33 cellular contexts compared by ENCODE assay signal in genomic region chr3:64003589-64003988, GRCh38.
"Had no signal": no experiment of that assay in that cellular context is flagged by ENCODE, and none has a peak within 500 bp of the region (broad histone marks: within the 10 kb centered on the region; RNA-seq: fewer than 3 reads in every experiment).

No MANE protein-coding gene starts in this region.

- ATAC-seq: activated CD4-positive, CD25-positive, alpha-beta regulatory T cell treated with anti-CD3 and anti-CD28 coated beads, Interleukin-2, amount 50 U/mL, for 24 hours; activated CD8-positive, alpha-beta T cell treated with anti-CD3 and anti-CD28 coated beads for 36 hours; T-helper 17 cell had no signal

- H3K27ac Mint-ChIP-seq: activated B cell treated with CpG ODN at 0.5 μM for 24 hours; activated CD8-positive, alpha-beta T cell treated with anti-CD3 and anti-CD28 coated beads for 36 hours; activated naive CD8-positive, alpha-beta T cell; activated T-helper 2 cell treated with anti-CD3 and anti-CD28 coated beads, Interferon-gamma antibody, Interleukin-2, Interleukin-4, amounts not matched to agents 10 μg/mL and 5 μg/mL and 100 μg/mL, durations not matched to agents 14 hours and 24 hours and 36 hours; brain; T-helper 17 cell; T-helper 2 cell treated with Interferon-gamma antibody and Interleukin-4, amounts not matched to agents 5 μg/mL and 100 μg/mL, for 36 hours had no signal

- H3K27ac ChIP-seq: breast epithelium, cardiac muscle cell, colonic mucosa, epithelial cell of prostate, esophagus squamous epithelium, WERI-Rb-1 had no signal

- FAIRE-seq: endometrium, endothelial cell of umbilical vein, frontal cortex had no signal

- H3K4me1 ChIP-seq: breast epithelium, colonic mucosa had no signal

- H3K4me3 Mint-ChIP-seq: activated B cell treated with CpG ODN at 0.5 μM for 24 hours; activated CD8-positive, alpha-beta T cell treated with anti-CD3 and anti-CD28 coated beads for 36 hours; activated naive CD8-positive, alpha-beta T cell; brain; T-helper 17 cell; T-helper 2 cell treated with Interferon-gamma antibody and Interleukin-4, amounts not matched to agents 5 μg/mL and 100 μg/mL, for 36 hours had no signal

- H3K27me3 Mint-ChIP-seq: activated B cell treated with CpG ODN at 0.5 μM for 24 hours; activated CD8-positive, alpha-beta T cell treated with anti-CD3 and anti-CD28 coated beads for 36 hours; activated naive CD8-positive, alpha-beta T cell; brain; T-helper 17 cell had no signal

- H3K9me3 ChIP-seq: breast epithelium, colonic mucosa, esophagus squamous epithelium had no signal

- H3K9me3 Mint-ChIP-seq: activated B cell treated with CpG ODN at 0.5 μM for 24 hours; activated CD8-positive, alpha-beta T cell treated with anti-CD3 and anti-CD28 coated beads for 36 hours; activated T-helper 2 cell treated with anti-CD3 and anti-CD28 coated beads, Interferon-gamma antibody, Interleukin-2, Interleukin-4, amounts not matched to agents 10 μg/mL and 5 μg/mL and 100 μg/mL, durations not matched to agents 14 hours and 24 hours and 36 hours; brain; T-helper 2 cell treated with Interferon-gamma antibody and Interleukin-4, amounts not matched to agents 5 μg/mL and 100 μg/mL, for 36 hours had no signal

- H3K36me3 ChIP-seq: colonic mucosa had no signal

- DNase-seq: activated B cell treated with CpG ODN at 0.5 μM for 24 hours; activated CD4-positive, alpha-beta T cell treated with anti-CD3 and anti-CD28 coated beads for 48 hours; activated CD4-positive, alpha-beta T cell treated with anti-CD3 and anti-CD28 coated beads, Interleukin-2, amount 50 U/mL, for 1 hour; activated CD4-positive, alpha-beta T cell treated with anti-CD3 and anti-CD28 coated beads, Interleukin-2, amount 50 U/mL, for 48 hours; activated CD8-positive, alpha-beta memory T cell treated with anti-CD3 and anti-CD28 coated beads for 24 hours; activated CD8-positive, alpha-beta memory T cell treated with anti-CD3 and anti-CD28 coated beads, Interleukin-2, amount 50 U/mL, for 4 hours; activated CD8-positive, alpha-beta T cell treated with anti-CD3 and anti-CD28 coated beads for 36 hours; activated effector memory CD4-positive, alpha-beta T cell treated with anti-CD3 and anti-CD28 coated beads, Interleukin-2, amount 50 U/mL, for 16 hours; activated naive CD4-positive, alpha-beta T cell treated with anti-CD3 and anti-CD28 coated beads, Interleukin-2, amount 50 U/mL, for 16 hours; activated T-cell treated with anti-CD3 and anti-CD28 coated beads, Interleukin-2, amount 50 U/mL, for 1 hour; amygdala; aorta; central memory CD4-positive, alpha-beta T cell; cerebellar nuclear complex; colonic mucosa; effector CD8-positive, alpha-beta T cell; esophagus squamous epithelium; head of caudate nucleus; T-helper 1 cell; T-helper 17 cell; T1000; WERI-Rb-1 had no signal

- H3K27me3 ChIP-seq: breast epithelium, cardiac muscle cell, colonic mucosa, esophagus squamous epithelium had no signal

- H3K4me1 Mint-ChIP-seq: activated B cell treated with CpG ODN at 0.5 μM for 24 hours, brain had no signal

- H3K4me3 ChIP-seq: breast epithelium, cardiac muscle cell, colonic mucosa, esophagus squamous epithelium had no signal
